18 cellular contexts compared by ENCODE assay signal in genomic region chr10:4655406-4655805, GRCh38.
DNase-seq lines count a peak whose midpoint lies in the region; ATAC-seq, FAIRE-seq and TF ChIP-seq lines count a peak whose summit lies in the region.
"Had no signal": no experiment of that assay in that cellular context is flagged by ENCODE, and none has a peak within 500 bp of the region (broad histone marks: within the 10 kb centered on the region; RNA-seq: fewer than 3 reads in every experiment).

No MANE protein-coding gene starts in this region.

- FAIRE-seq in astrocyte (lab: Jason Lieb, UNC), result no peak

- H2AFZ ChIP-seq in astrocyte (ENCODE audit: low read depth, low read length) (no peak overlapping the region), osteoblast (ENCODE audit: low read length) (peak overlapping the region; percentile 38)

- H3K4me3 Mint-ChIP-seq in astrocyte (ENCODE audit: unreplicated experiment), result no peak overlapping the region
- H3K4me3 Mint-ChIP-seq: CD4-positive, alpha-beta memory T cell; H9 had no signal

- peaks cover 34% of the 10 kb centered on the region for H3K4me1 ChIP-seq in left ventricle myocardium inferior
- peaks cover 2% of the 10 kb centered on the region for H3K4me1 ChIP-seq in right cardiac atrium (ENCODE audit: control insufficient read depth, insufficient read depth, low read length)
- H3K4me1 ChIP-seq in astrocyte (ENCODE audit: insufficient read depth, low read length), result no peaks in the 10 kb centered on the region
- peaks cover 4% of the 10 kb centered on the region for H3K4me1 ChIP-seq in osteoblast (ENCODE audit: insufficient read depth, low read length)
- no peaks in the 10 kb centered on the region for H3K4me1 ChIP-seq in body of pancreas
- H3K4me1 ChIP-seq: BLaER1 had no signal

- H3K27ac Mint-ChIP-seq in astrocyte (ENCODE audit: unreplicated experiment), result peak overlapping the region; percentile 70
- H3K27ac Mint-ChIP-seq: CD4-positive, alpha-beta memory T cell had no signal

- no peak for DNase-seq in left ventricle myocardium inferior
- DNase-seq in right cardiac atrium, result no peak
- no peak for DNase-seq in astrocyte (ENCODE audit: low read depth)
- no peak for DNase-seq in osteoblast (ENCODE audit: insufficient read length, low spot score, missing footprints)
- DNase-seq in erythroblast (lab: John Stamatoyannopoulos, UW), result no peak
- DNase-seq in body of pancreas, result no peak
- DNase-seq: 8988T; Calu3; CD4-positive, alpha-beta memory T cell; H9; KBM-7; NCI-H1105 treated with DMSO at 0.1 percent for 48 hours; NCI-H1694; NCI-H345; NCI-H524 treated with DMSO at 0.1 percent for 48 hours had no signal

- H3K27me3 Mint-ChIP-seq in astrocyte (ENCODE audit: low read depth, unreplicated experiment), result no peaks in the 10 kb centered on the region

- TF ChIP-seq CTCF in left ventricle myocardium inferior (IDR thresholded peaks at IDR 0.05; ENCODE audit: borderline replicate concordance) (no peak), astrocyte (IDR thresholded peaks at IDR 0.05; ENCODE audit: insufficient read depth, low read depth, low read length) (no peak), osteoblast (IDR thresholded peaks at IDR 0.05; ENCODE audit: extremely low read depth, low read depth, low read length) (no peak), body of pancreas (IDR thresholded peaks at IDR 0.05) (no peak)

- H3K9ac ChIP-seq in astrocyte (ENCODE audit: low read length), result no peak overlapping the region
- H3K9ac ChIP-seq: BLaER1 had no signal

- H3K27me3 ChIP-seq in left ventricle myocardium inferior (ENCODE audit: low read depth) (no peaks in the 10 kb centered on the region), right cardiac atrium (ENCODE audit: control insufficient read depth, insufficient read depth) (no peaks in the 10 kb centered on the region), astrocyte (ENCODE audit: insufficient read depth, low read length) (no peaks in the 10 kb centered on the region), osteoblast (ENCODE audit: insufficient read depth, low read length) (no peaks in the 10 kb centered on the region), body of pancreas (no peaks in the 10 kb centered on the region)
- H3K27me3 ChIP-seq: BLaER1 had no signal

- no peak for TF ChIP-seq POLR2A in erythroblast (IDR thresholded peaks at IDR 0.05; ENCODE audit: low read length)
- TF ChIP-seq POLR2A in body of pancreas (IDR thresholded peaks at IDR 0.05), result no peak

- H3K4me3 ChIP-seq in left ventricle myocardium inferior (no peak overlapping the region), right cardiac atrium (ENCODE audit: low read length) (no peak overlapping the region), astrocyte (ENCODE audit: insufficient read depth, low read depth, low read length) (no peak overlapping the region), osteoblast (ENCODE audit: insufficient read depth, low read length) (no peak overlapping the region), body of pancreas (no peak overlapping the region)
- H3K4me3 ChIP-seq: BLaER1 had no signal

- intact Hi-C loops in left ventricle myocardium inferior (cut with micrococcal nuclease), result loop anchor here (10.0 kb wide), 1 partner anchor 411 kb away; no protein-coding TSS in a partner anchor
- intact Hi-C loops in right cardiac atrium (cut with DNase I), result loop anchor here (5.0 to 10.0 kb wide), 6 partner anchors 141 to 871 kb away; partner anchors contain the start of gene KLF6 (in 1 of the 4)
- intact Hi-C loops in body of pancreas (cut with DNase I), result no loop called here

- H4K20me1 ChIP-seq in astrocyte (ENCODE audit: insufficient read depth, low read length) (no peaks in the 10 kb centered on the region), osteoblast (ENCODE audit: insufficient read depth, low read length) (no peaks in the 10 kb centered on the region)
- H4K20me1 ChIP-seq: BLaER1 had no signal

- 76% methylated on average over 3 of the region's 3 CpGs for WGBS in right cardiac atrium
- WGBS in body of pancreas, 2 donors, result 66 to 67% methylated on average over 3 of the region's 3 CpGs

- ATAC-seq in right cardiac atrium (no peak), HG03432 (IDR thresholded peaks at IDR 0.05; ENCODE audit: unreplicated experiment) (no peak), body of pancreas (no peak), GM21786 (IDR thresholded peaks at IDR 0.05; ENCODE audit: unreplicated experiment) (no peak)

- no peaks in the 10 kb centered on the region for H3K9me3 Mint-ChIP-seq in astrocyte (ENCODE audit: unreplicated experiment)
- H3K9me3 Mint-ChIP-seq: CD4-positive, alpha-beta memory T cell; H9 had no signal

- H3K79me2 ChIP-seq in astrocyte (ENCODE audit: insufficient read depth, low read length) (no peaks in the 10 kb centered on the region), osteoblast (ENCODE audit: insufficient read depth, low read length) (no peaks in the 10 kb centered on the region)

- H3K36me3 ChIP-seq in left ventricle myocardium inferior (no peaks in the 10 kb centered on the region), astrocyte (ENCODE audit: insufficient read depth, low read length) (no peaks in the 10 kb centered on the region), osteoblast (ENCODE audit: insufficient read depth, low read length) (no peaks in the 10 kb centered on the region), body of pancreas (replicated peaks in 1 of 2; ENCODE audit: insufficient read depth in 1 of 2, low read depth in 2 of 2) (no peaks in the 10 kb centered on the region)
- H3K36me3 ChIP-seq: BLaER1 had no signal

- peak overlapping the region; percentile 6 for H3K27ac ChIP-seq in left ventricle myocardium inferior (replicated peaks)
- no peak overlapping the region for H3K27ac ChIP-seq in right cardiac atrium (ENCODE audit: low read length)
- H3K27ac ChIP-seq in astrocyte (ENCODE audit: low read depth, low read length), result no peak overlapping the region
- peak overlapping the region; percentile 29 for H3K27ac ChIP-seq in osteoblast (ENCODE audit: low read depth, low read length)
- no peak overlapping the region for H3K27ac ChIP-seq in body of pancreas
- H3K27ac ChIP-seq: BLaER1 had no signal

- peaks cover 8% of the 10 kb centered on the region for H3K4me1 Mint-ChIP-seq in astrocyte (ENCODE audit: low read depth, unreplicated experiment)

- no peak overlapping the region for H3K4me2 ChIP-seq in astrocyte (ENCODE audit: low read length)
- no peak overlapping the region for H3K4me2 ChIP-seq in osteoblast (ENCODE audit: insufficient read depth, low read length)
- H3K4me2 ChIP-seq: BLaER1 had no signal

- H3K36me3 Mint-ChIP-seq in astrocyte (ENCODE audit: low read depth, unreplicated experiment), result no peaks in the 10 kb centered on the region
- H3K36me3 Mint-ChIP-seq: CD4-positive, alpha-beta memory T cell had no signal

- H3K9me3 ChIP-seq in left ventricle myocardium inferior (replicated peaks), result no peaks in the 10 kb centered on the region
- no peaks in the 10 kb centered on the region for H3K9me3 ChIP-seq in right cardiac atrium (ENCODE audit: control insufficient read depth, low read length)
- no peaks in the 10 kb centered on the region for H3K9me3 ChIP-seq in astrocyte (ENCODE audit: insufficient read depth, low read depth, low read length)
- no peaks in the 10 kb centered on the region for H3K9me3 ChIP-seq in osteoblast (ENCODE audit: low read depth, low read length)
- H3K9me3 ChIP-seq in body of pancreas, result no peaks in the 10 kb centered on the region
- H3K9me3 ChIP-seq: BLaER1 had no signal

Comparison
In these comparisons a context has a peak if more than half of its experiments do, and no peak if none do; other contexts are left out.
1. H3K27ac ChIP-seq: peak in left ventricle myocardium inferior (single experiment) and osteoblast (single experiment); none in right cardiac atrium (single experiment), astrocyte (single experiment) and body of pancreas (0 of 4).